Comparison of ENCODE assay signal across 16 cellular contexts in the genomic region with DNA sequence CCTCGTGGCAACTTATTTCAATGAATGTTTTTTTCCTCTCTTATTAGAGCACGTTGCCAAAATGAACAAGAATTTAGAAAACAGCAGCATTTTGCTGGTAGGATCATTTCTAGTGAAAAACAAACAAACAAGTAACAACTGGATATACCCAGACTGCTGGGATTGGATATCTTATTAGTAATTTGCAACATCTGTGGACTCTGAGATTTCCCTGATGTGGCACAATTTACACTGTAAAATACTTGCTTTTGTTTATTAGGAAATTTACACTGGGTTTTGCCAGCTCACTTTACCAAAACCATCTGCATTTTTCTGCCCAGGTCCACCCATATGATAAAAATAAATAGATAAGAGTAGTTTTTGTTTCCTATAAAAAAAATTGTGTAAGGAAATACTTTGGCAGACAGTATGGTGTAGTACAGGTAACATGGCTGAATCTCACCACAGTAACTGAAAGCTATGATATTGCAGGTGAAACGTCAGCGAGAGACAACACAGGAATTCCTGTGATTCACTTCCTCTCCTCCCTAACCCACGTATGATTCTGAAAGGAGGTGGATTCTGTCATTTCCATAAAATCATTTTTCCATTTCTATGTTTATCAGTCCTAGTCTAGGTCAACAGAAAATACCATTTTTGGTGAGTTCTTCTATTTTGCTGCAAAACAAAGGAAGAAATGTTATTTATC.
"Had no signal": no experiment of that assay in that cellular context is flagged by ENCODE, and none has a peak within 500 bp of the region (broad histone marks: within the 10 kb centered on the region; RNA-seq: fewer than 3 reads in every experiment).

No MANE protein-coding gene starts in this region.

- H3K36me3 ChIP-seq: gastroesophageal sphincter, neural progenitor cell, vagina had no signal

- DNase-seq: activated CD4-positive, alpha-beta T cell treated with anti-CD3 and anti-CD28 coated beads, Interleukin-2, amount 50 U/mL, for 4 hours; activated CD4-positive, CD25-positive, alpha-beta regulatory T cell treated with anti-CD3 and anti-CD28 coated beads, Interleukin-2, amount 50 U/mL, for 72 hours; activated T-cell treated with anti-CD3 and anti-CD28 coated beads, Interleukin-2, amount 50 U/mL, for 1 hour; amygdala; cerebellar nuclear complex; dermis blood vessel endothelial cell; kidney; stimulated activated CD4-positive, alpha-beta T cell treated with anti-CD3 and anti-CD28 coated beads, Interleukin-15, amount 100 ng/mL, for 24 hours; stimulated activated CD4-positive, alpha-beta T cell treated with anti-CD3 and anti-CD28 coated beads, Interleukin-4, amount 100 ng/mL, for 24 hours; stimulated activated naive CD8-positive, alpha-beta T cell treated with anti-CD3 and anti-CD28 coated beads, Interleukin-15, amount 100 ng/mL, for 72 hours; testis had no signal

- H3K27me3 ChIP-seq: gastroesophageal sphincter, neural progenitor cell, testis, vagina had no signal

- H3K9me3 ChIP-seq: gastroesophageal sphincter, testis, vagina had no signal

- H3K4me1 ChIP-seq: gastroesophageal sphincter, neural progenitor cell, parathyroid adenoma, testis had no signal

- H3K4me3 ChIP-seq: gastroesophageal sphincter, neural progenitor cell, testis, vagina had no signal

- ATAC-seq: activated naive CD4-positive, alpha-beta T cell treated with anti-CD3 and anti-CD28 coated beads, Interleukin-2, amount 50 U/mL, for 72 hours; gastroesophageal sphincter; stimulated activated naive CD8-positive, alpha-beta T cell treated with anti-CD3 and anti-CD28 coated beads, Interleukin-15, amount 100 ng/mL, for 72 hours had no signal

- H3K27ac ChIP-seq: gastroesophageal sphincter, neural progenitor cell, parathyroid adenoma, testis, vagina had no signal
